10 cellular contexts compared by ENCODE assay signal in the genomic region with DNA sequence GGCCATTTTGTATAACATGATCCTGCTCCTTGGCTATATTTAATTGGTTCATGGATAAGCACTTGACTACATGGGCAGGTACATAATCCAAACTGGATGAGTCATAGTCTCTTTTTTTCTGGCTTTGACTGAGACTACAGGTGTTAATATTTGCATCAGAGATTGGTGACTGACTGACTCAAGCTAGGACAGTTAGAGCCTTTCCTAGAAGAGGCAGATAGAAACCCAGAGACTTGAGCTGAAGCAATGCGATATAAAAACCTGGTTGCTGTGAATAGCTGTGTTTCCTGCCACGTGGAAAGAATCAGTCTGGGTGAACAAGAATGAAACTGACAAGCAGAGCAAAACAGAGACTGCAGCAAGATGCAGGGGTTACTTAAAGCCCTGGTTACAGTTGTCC.
DNase-seq lines count a peak whose midpoint lies in the region; ATAC-seq and TF ChIP-seq lines count a peak whose summit lies in the region.
"Had no signal": no experiment of that assay in that cellular context is flagged by ENCODE, and none has a peak within 500 bp of the region (broad histone marks: within the 10 kb centered on the region; RNA-seq: fewer than 3 reads in every experiment).

No MANE protein-coding gene starts in this region.

- no peak overlapping the region for H3K4me3 Mint-ChIP-seq in T-helper 17 cell

- H3K27ac Mint-ChIP-seq in T-helper 17 cell = peak overlapping the region; percentile 49

- intact Hi-C loops in upper lobe of right lung (cut with DNase I) (no loop called here), thyroid gland (cut with DNase I) (no loop called here)

- peak; percentile 9 for DNase-seq in AG10803 (ENCODE audit: low read depth)
- DNase-seq in T-helper 17 cell = no peak
- DNase-seq in upper lobe of right lung = no peak
- no peak for DNase-seq in DMS153 (lab: John Stamatoyannopoulos, UW)
- no peak for DNase-seq in thyroid gland
- no peak for DNase-seq in HPDE6-E6E7 (ENCODE audit: extremely low spot score)
- DNase-seq: amniotic stem cell, NCI-H2171 treated with DMSO at 0.1 percent for 48 hours had no signal

- H3K36me3 ChIP-seq in upper lobe of right lung (no peaks in the 10 kb centered on the region), thyroid gland (no peaks in the 10 kb centered on the region)

- H3K27ac ChIP-seq in upper lobe of right lung = no peak overlapping the region
- no peak overlapping the region for H3K27ac ChIP-seq in thyroid gland

- ATAC-seq in GM18907 (IDR thresholded peaks at IDR 0.05; ENCODE audit: unreplicated experiment) (peak; percentile 92), HG02938 (IDR thresholded peaks at IDR 0.05; ENCODE audit: unreplicated experiment) (peak; percentile 98), T-helper 17 cell (peak; percentile 50), upper lobe of right lung (no peak)

- H3K36me3 Mint-ChIP-seq in T-helper 17 cell (ENCODE audit: low read depth) = no peaks in the 10 kb centered on the region

- WGBS in thyroid gland, 2 donors = 45 to 55% methylated on average over 2 of the region's 2 CpGs

- TF ChIP-seq CTCF in AG10803 (conservative IDR thresholded peaks at IDR 0.05; ENCODE audit: low read length) (no peak), upper lobe of right lung (IDR thresholded peaks at IDR 0.05) (no peak), thyroid gland (IDR thresholded peaks at IDR 0.05) (no peak)

- H3K9me3 ChIP-seq in T-helper 17 cell (ENCODE audit: control insufficient read depth, low read length, poor library complexity, severe bottlenecking) (no peaks in the 10 kb centered on the region), upper lobe of right lung (no peaks in the 10 kb centered on the region), thyroid gland (no peaks in the 10 kb centered on the region)

- H3K4me1 Mint-ChIP-seq in T-helper 17 cell = peaks cover 5% of the 10 kb centered on the region

- H3K27me3 ChIP-seq in upper lobe of right lung = no peaks in the 10 kb centered on the region
- no peaks in the 10 kb centered on the region for H3K27me3 ChIP-seq in thyroid gland

- H3K4me3 ChIP-seq in AG10803 (ENCODE audit: low read length) = no peak overlapping the region
- no peak overlapping the region for H3K4me3 ChIP-seq in upper lobe of right lung
- no peak overlapping the region for H3K4me3 ChIP-seq in thyroid gland (replicated peaks in 1 of 3)

- no peaks in the 10 kb centered on the region for H3K27me3 Mint-ChIP-seq in T-helper 17 cell

- no peak for TF ChIP-seq POLR2A in thyroid gland (IDR thresholded peaks at IDR 0.05)

- H3K4me1 ChIP-seq in upper lobe of right lung = no peaks in the 10 kb centered on the region
- H3K4me1 ChIP-seq in thyroid gland = no peaks in the 10 kb centered on the region
